Comparison of ENCODE assay signal across 15 cellular contexts in genomic region chr1:89643577-89643976, GRCh38.
"Had no signal": no experiment of that assay in that cellular context is flagged by ENCODE, and none has a peak within 500 bp of the region (broad histone marks: within the 10 kb centered on the region; RNA-seq: fewer than 3 reads in every experiment).

No MANE protein-coding gene starts in this region.

- ATAC-seq: activated CD8-positive, alpha-beta memory T cell treated with anti-CD3 and anti-CD28 coated beads, Interleukin-2, amount 10 ng/mL, durations not matched to agents 7 days and 5 days; esophagus mucosa; left ventricle myocardium superior; stimulated activated naive CD8-positive, alpha-beta T cell treated with anti-CD3 and anti-CD28 coated beads, Interleukin-15, Interleukin-2, amounts not matched to agents 100 U/mL and 50 U/mL, for 24 hours had no signal

- H3K4me3 Mint-ChIP-seq: activated CD8-positive, alpha-beta memory T cell treated with anti-CD3 and anti-CD28 coated beads, Interleukin-2, amount 10 ng/mL, durations not matched to agents 7 days and 5 days; brain; neural crest cell; type B pancreatic cell had no signal

- H3K27me3 Mint-ChIP-seq: activated CD8-positive, alpha-beta memory T cell treated with anti-CD3 and anti-CD28 coated beads, Interleukin-2, amount 10 ng/mL, durations not matched to agents 7 days and 5 days; brain; type B pancreatic cell had no signal

- H3K27ac ChIP-seq: SK-N-MC had no signal

- H3K27ac Mint-ChIP-seq: activated CD8-positive, alpha-beta memory T cell treated with anti-CD3 and anti-CD28 coated beads, Interleukin-2, amount 10 ng/mL, durations not matched to agents 7 days and 5 days; brain; type B pancreatic cell had no signal

- H3K9me3 Mint-ChIP-seq: type B pancreatic cell had no signal

- H3K4me3 ChIP-seq: SK-N-MC had no signal

- DNase-seq: activated CD4-positive, CD25-positive, alpha-beta regulatory T cell; activated CD8-positive, alpha-beta memory T cell treated with anti-CD3 and anti-CD28 coated beads, Interleukin-2, amount 10 ng/mL, durations not matched to agents 7 days and 5 days; activated naive CD4-positive, alpha-beta T cell treated with anti-CD3 and anti-CD28 coated beads, Interleukin-2, amount 50 U/mL, for 16 hours; amygdala; caudate nucleus; immature natural killer cell; kidney glomerular epithelial cell; left ventricle myocardium superior; stimulated activated naive CD8-positive, alpha-beta T cell treated with anti-CD3 and anti-CD28 coated beads, Interleukin-15, Interleukin-2, amounts not matched to agents 100 U/mL and 50 U/mL, for 24 hours; T1000 had no signal

- H3K4me1 Mint-ChIP-seq: brain, neural crest cell had no signal
